9 cellular contexts compared by ENCODE assay signal in genomic region chr12:122981587-122982493, GRCh38. TPM values are rescaled to one million over a fixed set of nuclear protein-coding genes. Genes with fewer than 3 reads are reported as not detected.
A peak's percentile ranks its signal among the peaks of the same experiment; 100 is the strongest.
DNase-seq lines count a peak whose midpoint lies in the region; ATAC-seq and TF ChIP-seq lines count a peak whose summit lies in the region.
"Had no signal": no experiment of that assay in that cellular context is flagged by ENCODE, and none has a peak within 500 bp of the region (broad histone marks: within the 10 kb centered on the region; RNA-seq: fewer than 3 reads in every experiment).

No MANE protein-coding gene starts in this region.

- intact Hi-C loops in right cardiac atrium (cut with DNase I): loop anchor here in 3 of 4 donors (5.0 to 10.0 kb wide), 3 partner anchors 165 to 260 kb away; partner anchors contain the start of genes MPHOSPH9 (in 1 of the 3) and MTRFR (in 1 of the 3)
- intact Hi-C loops in spleen (cut with DNase I; ENCODE audit: low total_unique reads): loop anchor here (5.0 to 10.0 kb wide), 2 partner anchors 163 to 250 kb away; partner anchors contain the start of genes MPHOSPH9 and MTRFR

- 68% methylated on average over 26 of the region's 26 CpGs for WGBS in right cardiac atrium
- 53 to 65% (median 59%) methylated on average over 23 to 26 of the region's 26 CpGs for WGBS in spleen, 5 donors

- TF ChIP-seq POLR2A in spleen (IDR thresholded peaks at IDR 0.05): no peak

- peaks cover 30% of the 10 kb centered on the region; the same call in 1 of the 2 replicates for H3K36me3 ChIP-seq in HUES48 (ENCODE audit: control insufficient read depth, insufficient read depth, low read length)
- H3K36me3 ChIP-seq in spleen: peaks cover 0 to 64% (median 23%) of the 10 kb centered on the region in 6 donors

- H3K27me3 ChIP-seq in HUES48 (ENCODE audit: control insufficient read depth, insufficient read depth, low read length) (no peaks in the 10 kb centered on the region), right cardiac atrium (ENCODE audit: control insufficient read depth, insufficient read depth) (no peaks in the 10 kb centered on the region), spleen (replicated peaks in 1 of 7) (no peaks in the 10 kb centered on the region)

- peak; percentile 12 to 50 (median 42) for DNase-seq in right cardiac atrium
- DNase-seq in spleen: peak; percentile 76
- DNase-seq in OCI-M1 (lab: John Stamatoyannopoulos, UW): no peak
- no peak for DNase-seq in NOMO-1 treated with DMSO at 0.1 percent for 48 hours (lab: John Stamatoyannopoulos, UW; ENCODE audit: unreplicated experiment)
- DNase-seq: NCI-H1436 treated with DMSO at 0.1 percent for 48 hours had no signal

- peak overlapping the region; percentile 97 for H3K4me3 ChIP-seq in HUES48 (ENCODE audit: low read depth, low read length)
- H3K4me3 ChIP-seq in right cardiac atrium (ENCODE audit: low read length): peak overlapping the region; percentile 75
- peak overlapping the region; percentile 83 to 99 (median 96) for H3K4me3 ChIP-seq in spleen

- H3K4me1 ChIP-seq in HUES48 (ENCODE audit: control insufficient read depth, insufficient read depth, low read length) (peaks cover 10% of the 10 kb centered on the region; the same call in 1 of the 2 replicates), right cardiac atrium (ENCODE audit: control insufficient read depth, insufficient read depth, low read length) (peaks cover 6% of the 10 kb centered on the region), spleen (peaks cover 45 to 94% (median 84%) of the 10 kb centered on the region in 6 donors)

- no peaks in the 10 kb centered on the region for H3K9me3 ChIP-seq in HUES48 (ENCODE audit: control insufficient read depth, insufficient read depth, low read length)
- no peaks in the 10 kb centered on the region for H3K9me3 ChIP-seq in right cardiac atrium (ENCODE audit: control insufficient read depth, low read length)
- H3K9me3 ChIP-seq in spleen: no peaks in the 10 kb centered on the region

- TF ChIP-seq CTCF in VCaP (conservative IDR thresholded peaks at IDR 0.05) (no peak), spleen (IDR thresholded peaks at IDR 0.05 in 8 of 11, conservative IDR thresholded peaks at IDR 0.05 in 3 of 11) (no peak)

- ATAC-seq in right cardiac atrium: no peak
- ATAC-seq in HG03469 (IDR thresholded peaks at IDR 0.05; ENCODE audit: unreplicated experiment): no peak
- no peak for ATAC-seq in HG03108 (IDR thresholded peaks at IDR 0.05; ENCODE audit: unreplicated experiment)

- peak overlapping the region; percentile 84 for H3K9ac ChIP-seq in HUES48 (ENCODE audit: low read depth, low read length)

- H3K27ac ChIP-seq in HUES48 (ENCODE audit: low read depth, low read length) (no peak overlapping the region), VCaP (peak overlapping the region; percentile 88), right cardiac atrium (ENCODE audit: low read length) (no peak overlapping the region), spleen (peak overlapping the region; percentile 89 to 95 (median 93))

RNA-seq across cellular contexts. Expression of gene ARL6IP4, which starts 1.4 kb away (rescaled TPM):
- 100 to 1,000 TPM; 158 to 185 (median 168) TPM for total RNA-seq in right cardiac atrium
- 299 TPM for polyA plus RNA-seq in right cardiac atrium
- total RNA-seq in spleen: 100 to 1,000 TPM; 150 to 202 (median 181) TPM
- 100 to 1,000 TPM; 308 to 419 (median 377) TPM for polyA plus RNA-seq in spleen

RNA-seq across cellular contexts. Expression of gene OGFOD2, which starts 6.8 kb away (rescaled TPM):
- total RNA-seq in right cardiac atrium (10 to 100 TPM in 3 of 4 donors, 1 to 10 TPM in 1; 9.6 to 17.8 (median 14.7) TPM), spleen (10 to 100 TPM in 6 of 7 donors, 1 to 10 TPM in 1; 9.5 to 24.7 (median 20.4) TPM)
- polyA plus RNA-seq in right cardiac atrium (14.6 TPM), spleen (10 to 100 TPM; 18.5 to 32.3 (median 28.1) TPM)

RNA-seq across cellular contexts. Expression of gene ABCB9, which starts 15.6 kb away (rescaled TPM):
- 1 to 10 TPM; 6.0 to 7.0 (median 6.7) TPM for total RNA-seq in right cardiac atrium
- polyA plus RNA-seq in right cardiac atrium: 5.2 TPM
- 1 to 10 TPM; 4.1 to 6.2 (median 5.5) TPM for total RNA-seq in spleen
- polyA plus RNA-seq in spleen: 1 to 10 TPM; 1.5 to 2.8 (median 1.7) TPM

Comparison
In these comparisons a context has a peak if more than half of its experiments do, and no peak if none do; other contexts are left out.
1. H3K27ac ChIP-seq: peak in VCaP (single experiment) and spleen (8 of 8); none in HUES48 (single experiment) and right cardiac atrium (single experiment).
2. DNase-seq: peak in right cardiac atrium (3 of 3) and spleen (single experiment); none in OCI-M1 (single experiment) and NOMO-1 treated with DMSO at 0.1 percent for 48 hours (single experiment).
3. Peak in every context shown above with its lines, with median percentiles within 50 percentile points of each other: H3K4me3 ChIP-seq.